In genomic region chr21:45596704-45597318, GRCh38 we compare ENCODE assay signal across 8 cellular contexts. TPM values are rescaled to one million over a fixed set of nuclear protein-coding genes. Genes with fewer than 3 reads are reported as not detected.
A peak's percentile ranks its signal among the peaks of the same experiment; 100 is the strongest.
DNase-seq lines count a peak whose midpoint lies in the region; ATAC-seq, FAIRE-seq and TF ChIP-seq lines count a peak whose summit lies in the region.

No MANE protein-coding gene starts in this region.

- H3K36me3 Mint-ChIP-seq in activated naive CD4-positive, alpha-beta T cell treated with anti-CD3 and anti-CD28 coated beads, Interleukin-2, amount 10 ng/mL, durations not matched to agents 7 days and 5 days, result no peaks in the 10 kb centered on the region

- H3K27ac Mint-ChIP-seq in activated naive CD4-positive, alpha-beta T cell treated with anti-CD3 and anti-CD28 coated beads, Interleukin-2, amount 10 ng/mL, durations not matched to agents 7 days and 5 days, result no peak overlapping the region

- H3K9ac ChIP-seq in SK-N-SH, result no peak overlapping the region

- no peak overlapping the region for H3K27ac ChIP-seq in SK-N-SH (ENCODE audit: low read depth in 2 of 2, low read length in 1 of 2)
- no peak overlapping the region for H3K27ac ChIP-seq in heart left ventricle

- peak; percentile 75 for TF ChIP-seq RAD21 in SK-N-SH (IDR thresholded peaks at IDR 0.05; ENCODE audit: low read length)

- H3K27me3 ChIP-seq in SK-N-SH (ENCODE audit: insufficient read depth) (no peaks in the 10 kb centered on the region), heart left ventricle (peaks cover 0 to 46% (median 5%) of the 10 kb centered on the region in 9 donors)

- no peak for TF ChIP-seq EP300 in SK-N-SH (IDR thresholded peaks at IDR 0.05; ENCODE audit: borderline replicate concordance in 1 of 2, low read depth in 1 of 2, low read length in 1 of 2)

- no peaks in the 10 kb centered on the region for H4K20me1 ChIP-seq in SK-N-SH (ENCODE audit: insufficient read depth)

- H3F3A ChIP-seq in SK-N-SH (replicated peaks; ENCODE audit: insufficient read depth), result no peaks in the 10 kb centered on the region

- H3K4me1 Mint-ChIP-seq in activated naive CD4-positive, alpha-beta T cell treated with anti-CD3 and anti-CD28 coated beads, Interleukin-2, amount 10 ng/mL, durations not matched to agents 7 days and 5 days, result peaks cover 13% of the 10 kb centered on the region

- CTCF ChIA-PET in SK-N-SH (lab: Yijun Ruan, JAX), result interaction anchor here (0.6 to 8.5 kb wide), 32 partner anchors 11 to 350 kb away, joined by 3 to 135 read pairs (median 4); no protein-coding TSS in a partner anchor
- CTCF ChIA-PET in activated naive CD4-positive, alpha-beta T cell treated with anti-CD3 and anti-CD28 coated beads, Interleukin-2, amount 10 ng/mL, durations not matched to agents 7 days and 5 days (lab: Charles Lee), result interaction anchor here (0.6 to 3.2 kb wide), 15 partner anchors 15 to 304 kb away, joined by 3 to 16 read pairs (median 4); no protein-coding TSS in a partner anchor

- H3K27me3 Mint-ChIP-seq in activated naive CD4-positive, alpha-beta T cell treated with anti-CD3 and anti-CD28 coated beads, Interleukin-2, amount 10 ng/mL, durations not matched to agents 7 days and 5 days, result peaks cover 4% of the 10 kb centered on the region

- peak in 3 of 4 donors; percentile 82 to 85 (median 85) for ATAC-seq in heart left ventricle
- no peak for ATAC-seq in GM21390 (IDR thresholded peaks at IDR 0.05; ENCODE audit: unreplicated experiment)
- ATAC-seq in HG03135 (IDR thresholded peaks at IDR 0.05; ENCODE audit: unreplicated experiment), result no peak

- peaks cover 2% of the 10 kb centered on the region for H3K9me3 Mint-ChIP-seq in activated naive CD4-positive, alpha-beta T cell treated with anti-CD3 and anti-CD28 coated beads, Interleukin-2, amount 10 ng/mL, durations not matched to agents 7 days and 5 days

- no peaks in the 10 kb centered on the region for H3K79me2 ChIP-seq in SK-N-SH (ENCODE audit: insufficient read depth)

- H3K4me3 ChIP-seq in SK-N-SH (ENCODE audit: low read depth in 2 of 2, low read length in 1 of 2) (no peak overlapping the region), heart left ventricle (no peak overlapping the region)

- POLR2A ChIA-PET in SK-N-SH (lab: Yijun Ruan, JAX), result interaction anchor here (2.4 kb wide), 1 partner anchor 40 kb away, joined by 15 read pairs; no protein-coding TSS in a partner anchor

- FAIRE-seq in HTR-8/SVneo (lab: Jason Lieb, UNC), result no peak

- intact Hi-C loops in heart left ventricle (cut with DNase I), result loop anchor here in 9 of 10 donors (1.0 to 10.0 kb wide), 10 partner anchors 35 to 452 kb away; partner anchors contain the start of gene POFUT2 (in 1 of the 9)

- TF ChIP-seq CTCF in SK-N-SH (IDR thresholded peaks at IDR 0.05) (peak; percentile 78), heart left ventricle (IDR thresholded peaks at IDR 0.05) (peak; percentile 63 to 88 (median 74))

- 42% methylated on average over 16 of the region's 16 CpGs for WGBS in SK-N-SH (ENCODE audit: low lambda C conversion rate)
- WGBS in heart left ventricle, 4 donors, result 28 to 36% (median 32%) methylated on average over 16 of the region's 16 CpGs

- DNase-seq in DMS114 treated with DMSO at 0.1 percent for 48 hours (lab: John Stamatoyannopoulos, UW; ENCODE audit: unreplicated experiment), result peak; percentile 15
- DNase-seq in HTR-8/SVneo (ENCODE audit: insufficient read length, low spot score), result peak; percentile 73
- peak; percentile 87 for DNase-seq in SK-N-SH
- DNase-seq in activated naive CD4-positive, alpha-beta T cell treated with anti-CD3 and anti-CD28 coated beads, Interleukin-2, amount 10 ng/mL, durations not matched to agents 7 days and 5 days, result peak; percentile 90
- DNase-seq in heart left ventricle, result peak; percentile 58 to 86 (median 66)
- DNase-seq in renal cortical epithelial cell (ENCODE audit: low read depth), result peak; percentile 13

- H3K4me2 ChIP-seq in SK-N-SH, result no peak overlapping the region

- no peaks in the 10 kb centered on the region for H3K9me2 ChIP-seq in SK-N-SH

- no peak overlapping the region for H2AFZ ChIP-seq in SK-N-SH (ENCODE audit: low read depth)

- TF ChIP-seq POLR2A in heart left ventricle (IDR thresholded peaks at IDR 0.05), result no peak

- H3K36me3 ChIP-seq in SK-N-SH (replicated peaks in 1 of 2; ENCODE audit: control insufficient read depth in 1 of 2, insufficient read depth in 2 of 2, low read length in 1 of 2) (no peaks in the 10 kb centered on the region), heart left ventricle (no peaks in the 10 kb centered on the region)

- no peak overlapping the region for H3K4me3 Mint-ChIP-seq in activated naive CD4-positive, alpha-beta T cell treated with anti-CD3 and anti-CD28 coated beads, Interleukin-2, amount 10 ng/mL, durations not matched to agents 7 days and 5 days

- H3K4me1 ChIP-seq in SK-N-SH (ENCODE audit: control insufficient read depth in 1 of 2, insufficient read depth in 2 of 2, low read depth in 1 of 2, low read length in 1 of 2) (peaks cover 0 to 9% of the 10 kb centered on the region in 2 experiments; a peak in 1 of 4 replicates), heart left ventricle (peaks cover 0 to 3% (median 0%) of the 10 kb centered on the region in 12 donors)

- H3K9me3 ChIP-seq in SK-N-SH, result no peaks in the 10 kb centered on the region
- H3K9me3 ChIP-seq in heart left ventricle, result no peaks in the 10 kb centered on the region

TF ChIP-seq in SK-N-SH, 30 proteins besides CTCF, POLR2A, EP300 and RAD21:
- peak; percentile 87 for TF ChIP-seq SMC3 (IDR thresholded peaks at IDR 0.05; ENCODE audit: low read depth, low read length)
- TF ChIP-seq, protein P1, sequence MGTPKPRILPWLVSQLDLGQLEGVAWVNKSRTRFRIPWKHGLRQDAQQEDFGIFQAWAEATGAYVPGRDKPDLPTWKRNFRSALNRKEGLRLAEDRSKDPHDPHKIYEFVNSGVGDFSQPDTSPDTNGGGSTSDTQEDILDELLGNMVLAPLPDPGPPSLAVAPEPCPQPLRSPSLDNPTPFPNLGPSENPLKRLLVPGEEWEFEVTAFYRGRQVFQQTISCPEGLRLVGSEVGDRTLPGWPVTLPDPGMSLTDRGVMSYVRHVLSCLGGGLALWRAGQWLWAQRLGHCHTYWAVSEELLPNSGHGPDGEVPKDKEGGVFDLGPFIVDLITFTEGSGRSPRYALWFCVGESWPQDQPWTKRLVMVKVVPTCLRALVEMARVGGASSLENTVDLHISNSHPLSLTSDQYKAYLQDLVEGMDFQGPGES (IDR thresholded peaks at IDR 0.05; ENCODE audit: low read depth, low read length), result no peak
- 0 out of 2 replicates have a peak, but pooled peaks have one; percentile 8 for TF ChIP-seq MXI1 (IDR thresholded peaks at IDR 0.05; ENCODE audit: low read depth, low read length)

RNA-seq across cellular contexts. Expression of gene PCBP3, which starts 46.7 kb away (rescaled TPM):
- polyA plus RNA-seq in SK-N-SH (2012; rRNA removed), result 4.2 and 9.5 TPM in 2 replicates
- polyA plus RNA-seq in SK-N-SH (2012; cell fraction: cytosol; rRNA removed), result 5.8 and 7.4 TPM in 2 replicates
- 16.9 and 21.5 TPM in 2 replicates for polyA plus RNA-seq in SK-N-SH (2012; cell fraction: nucleus; rRNA removed)
- 10 to 100 TPM in 2 of 9 donors, 1 to 10 TPM in 5, under 1 TPM in 1, not detected in 1; 0.87 to 11.4 (median 2.9) TPM for total RNA-seq in heart left ventricle
- polyA plus RNA-seq in heart left ventricle, result 1 to 10 TPM in 1 of 2 donors, under 1 TPM in 1; 0.72 to 1.9 TPM
- total RNA-seq in renal cortical epithelial cell, result 0.15 TPM in 1 of 2 replicates, not detected in the other

RNA-seq across cellular contexts. Expression of gene SLC19A1, which starts 54.6 kb away (rescaled TPM):
- polyA plus RNA-seq in SK-N-SH (2012; rRNA removed) (13.0 and 15.0 TPM in 2 replicates), heart left ventricle (1 to 10 TPM; 3.5 to 4.3 TPM)
- polyA plus RNA-seq in SK-N-SH (2012; cell fraction: cytosol; rRNA removed), result 4.5 and 8.6 TPM in 2 replicates
- 21.6 and 27.3 TPM in 2 replicates for polyA plus RNA-seq in SK-N-SH (2012; cell fraction: nucleus; rRNA removed)
- total RNA-seq in heart left ventricle (1 to 10 TPM; 2.4 to 7.0 (median 3.0) TPM), renal cortical epithelial cell (5.9 and 8.2 TPM in 2 replicates)

Comparison
In these comparisons a context has a peak if more than half of its experiments do, and no peak if none do; other contexts are left out.
1. DNase-seq: peak in every context shown above with its lines; median percentile 90 in activated naive CD4-positive, alpha-beta T cell treated with anti-CD3 and anti-CD28 coated beads, Interleukin-2, amount 10 ng/mL, durations not matched to agents 7 days and 5 days; 87 in SK-N-SH; 73 in HTR-8/SVneo; 66 in heart left ventricle; 15 in DMS114 treated with DMSO at 0.1 percent for 48 hours; 13 in renal cortical epithelial cell.
2. ATAC-seq: peak in heart left ventricle (3 of 4); none in GM21390 (single experiment) and HG03135 (single experiment).